26 cellular contexts compared by ENCODE assay signal in the genomic region with DNA sequence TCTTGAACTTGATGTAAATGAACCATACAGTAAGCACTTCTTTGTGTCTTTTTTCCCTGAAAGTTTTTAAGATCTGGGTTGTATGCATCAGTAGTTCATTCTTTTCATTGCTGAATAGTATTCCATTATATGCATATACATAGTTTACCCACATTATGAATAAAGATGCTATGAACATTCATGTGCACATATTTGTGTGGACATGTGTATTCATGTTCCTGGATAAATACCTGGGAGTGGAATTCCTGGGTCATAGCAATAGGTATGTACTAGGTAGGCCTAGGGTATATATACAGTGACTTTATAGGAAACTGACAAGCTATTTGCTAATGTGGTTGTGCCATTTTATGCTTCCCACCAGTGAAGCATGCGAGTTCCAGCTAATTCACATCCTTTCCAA.
"Had no signal": no experiment of that assay in that cellular context is flagged by ENCODE, and none has a peak within 500 bp of the region (broad histone marks: within the 10 kb centered on the region; RNA-seq: fewer than 3 reads in every experiment).

No MANE protein-coding gene starts in this region.

- H3K27me3 ChIP-seq: breast epithelium, dorsolateral prefrontal cortex, esophagus squamous epithelium, heart left ventricle had no signal

- H3K4me1 ChIP-seq: breast epithelium had no signal

- ATAC-seq: activated CD4-positive, CD25-positive, alpha-beta regulatory T cell treated with anti-CD3 and anti-CD28 coated beads, Interleukin-2, amount 50 U/mL, for 24 hours; activated CD8-positive, alpha-beta T cell treated with anti-CD3 and anti-CD28 coated beads for 36 hours; activated T-cell treated with anti-CD3 and anti-CD28 coated beads, Interleukin-2, amount 50 U/mL, for 4 hours; activated T-helper 17 cell treated with anti-CD3 and anti-CD28 coated beads, Interleukin-2, amount 50 U/mL, for 72 hours; heart left ventricle; T-helper 17 cell had no signal

- DNase-seq: activated B cell treated with CpG ODN at 0.5 μM for 24 hours; activated CD4-positive, alpha-beta T cell treated with anti-CD3 and anti-CD28 coated beads for 48 hours; activated CD4-positive, alpha-beta T cell treated with anti-CD3 and anti-CD28 coated beads, Interleukin-2, amount 50 U/mL, for 1 hour; activated CD4-positive, alpha-beta T cell treated with anti-CD3 and anti-CD28 coated beads, Interleukin-2, amount 50 U/mL, for 48 hours; activated CD8-positive, alpha-beta memory T cell treated with anti-CD3 and anti-CD28 coated beads for 24 hours; activated CD8-positive, alpha-beta T cell treated with anti-CD3 and anti-CD28 coated beads for 36 hours; activated effector memory CD4-positive, alpha-beta T cell treated with Interleukin-2 at 50 U/mL for 16 hours; activated naive CD4-positive, alpha-beta T cell treated with anti-CD3 and anti-CD28 coated beads for 36 hours; activated T-cell treated with anti-CD3 and anti-CD28 coated beads, Interleukin-2, amount 50 U/mL, for 4 hours; amygdala; aorta; dorsolateral prefrontal cortex; effector memory CD4-positive, alpha-beta T cell; endodermal cell; esophagus squamous epithelium; glutamatergic neuron; heart left ventricle; T-helper 1 cell; T-helper 17 cell; T1000; WERI-Rb-1 had no signal

- H3K27ac ChIP-seq: breast epithelium, coronary artery, dorsolateral prefrontal cortex, epithelial cell of prostate, esophagus squamous epithelium, heart left ventricle, WERI-Rb-1 had no signal

- H3K36me3 ChIP-seq: breast epithelium, esophagus squamous epithelium, heart left ventricle, WERI-Rb-1 had no signal

- H3K9me3 ChIP-seq: breast epithelium, esophagus squamous epithelium, heart left ventricle had no signal

- H3K4me3 ChIP-seq: breast epithelium, coronary artery, dorsolateral prefrontal cortex, esophagus squamous epithelium, heart left ventricle had no signal
